Comparison of ENCODE assay signal across 16 cellular contexts in the genomic region with DNA sequence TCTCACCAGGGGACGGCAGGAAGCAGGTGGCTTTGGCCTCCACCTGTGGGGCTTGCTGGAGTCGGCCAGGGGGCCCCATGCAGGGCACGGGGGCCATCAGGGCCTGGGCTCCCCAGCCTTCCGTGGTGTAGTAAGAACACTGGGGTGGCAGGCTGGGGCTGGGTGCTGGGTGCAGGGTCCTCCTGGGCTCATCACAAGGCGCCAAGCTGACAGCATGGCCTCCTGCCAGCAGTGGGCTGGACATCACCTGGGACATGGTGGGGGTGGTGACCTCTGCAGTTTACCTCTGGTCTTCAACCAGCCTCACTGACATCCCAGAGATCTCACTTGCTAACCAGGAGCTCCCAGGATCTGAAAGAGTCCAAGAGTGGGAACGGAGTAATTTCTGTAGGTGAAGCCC. TPM values are rescaled to one million over a fixed set of nuclear protein-coding genes. Genes with fewer than 3 reads are reported as not detected.
"Had no signal": no experiment of that assay in that cellular context is flagged by ENCODE, and none has a peak within 500 bp of the region (broad histone marks: within the 10 kb centered on the region; RNA-seq: fewer than 3 reads in every experiment).

No MANE protein-coding gene starts in this region.

- H3K27me3 ChIP-seq: brain microvascular endothelial cell, gastroesophageal sphincter had no signal

- H3K36me3 ChIP-seq: brain microvascular endothelial cell, gastroesophageal sphincter, thoracic aorta had no signal

- H3K27ac Mint-ChIP-seq: stimulated activated naive CD8-positive, alpha-beta T cell treated with anti-CD3 and anti-CD28 coated beads, Interleukin-15, amount 100 ng/mL, for 72 hours; T-cell had no signal

- H3K9me3 Mint-ChIP-seq: activated naive CD8-positive, alpha-beta T cell treated with anti-CD3 and anti-CD28 coated beads, Interleukin-2, amount 10 ng/mL, durations not matched to agents 7 days and 5 days; naive B cell; stimulated activated naive CD8-positive, alpha-beta T cell treated with anti-CD3 and anti-CD28 coated beads, Interleukin-15, amount 100 ng/mL, for 72 hours; T-cell had no signal

- H3K4me3 ChIP-seq: gastroesophageal sphincter, thoracic aorta had no signal

- ATAC-seq: activated CD4-positive, CD25-positive, alpha-beta regulatory T cell treated with anti-CD3 and anti-CD28 coated beads, Interleukin-2, amount 50 U/mL, for 24 hours; gastroesophageal sphincter; stimulated activated naive CD8-positive, alpha-beta T cell treated with anti-CD3 and anti-CD28 coated beads, Interleukin-15, amount 100 ng/mL, for 72 hours; T-cell had no signal

- H3K36me3 Mint-ChIP-seq: naive B cell, T-cell had no signal

- H3K4me3 Mint-ChIP-seq: activated naive CD8-positive, alpha-beta T cell treated with anti-CD3 and anti-CD28 coated beads, Interleukin-2, amount 10 ng/mL, durations not matched to agents 7 days and 5 days; naive B cell; stimulated activated naive CD8-positive, alpha-beta T cell treated with anti-CD3 and anti-CD28 coated beads, Interleukin-15, amount 100 ng/mL, for 72 hours; T-cell had no signal

- DNase-seq: activated CD4-positive, alpha-beta T cell treated with anti-CD3 and anti-CD28 coated beads, Interleukin-2, amount 50 U/mL, for 1 hour; activated CD8-positive, alpha-beta memory T cell treated with anti-CD3 and anti-CD28 coated beads for 24 hours; activated naive CD8-positive, alpha-beta T cell treated with anti-CD3 and anti-CD28 coated beads, Interleukin-2, amount 10 ng/mL, durations not matched to agents 7 days and 5 days; anterior cingulate cortex; brain microvascular endothelial cell; cerebellar nuclear complex; effector CD8-positive, alpha-beta T cell; naive B cell; stimulated activated naive CD8-positive, alpha-beta T cell treated with anti-CD3 and anti-CD28 coated beads, Interleukin-15, amount 100 ng/mL, for 72 hours; T-cell; T-helper 9 cell had no signal

- H3K9me3 ChIP-seq: gastroesophageal sphincter, thoracic aorta had no signal

- H3K27ac ChIP-seq: brain microvascular endothelial cell, thoracic aorta had no signal

RNA-seq across cellular contexts. Expression of gene TNS4, which starts 5.3 kb away (rescaled TPM):
- total RNA-seq: endothelial cell of umbilical vein, lung microvascular endothelial cell had no signal
- polyA plus RNA-seq: endothelial cell of umbilical vein had no signal
